Comparison of ENCODE assay signal across 19 cellular contexts in the genomic region with DNA sequence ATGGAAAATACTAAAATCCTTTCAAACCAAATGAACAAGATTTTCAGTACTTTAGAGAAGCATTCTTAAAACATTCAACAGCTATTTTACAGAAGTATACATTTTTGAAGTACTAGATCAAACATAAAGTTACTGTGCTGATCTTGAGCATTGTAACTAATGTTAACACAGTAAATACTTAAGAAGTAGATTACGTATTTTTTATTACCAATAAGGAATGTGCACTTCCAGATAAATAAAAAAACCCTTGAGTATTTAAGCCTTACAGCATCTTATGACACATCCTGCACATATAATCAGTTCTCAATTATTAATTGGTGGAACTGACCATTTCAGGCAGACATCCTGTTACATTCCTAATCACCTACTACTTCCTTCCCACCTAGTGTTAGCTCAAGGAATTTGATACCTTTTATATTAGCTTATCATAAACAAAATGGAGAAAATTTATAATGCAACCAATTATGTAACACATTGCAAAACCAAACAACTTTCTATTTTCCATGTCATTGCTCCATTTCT.
"Had no signal": no experiment of that assay in that cellular context is flagged by ENCODE, and none has a peak within 500 bp of the region (broad histone marks: within the 10 kb centered on the region; RNA-seq: fewer than 3 reads in every experiment).

No MANE protein-coding gene starts in this region.

- H3K36me3 Mint-ChIP-seq: memory B cell had no signal

- H3K4me1 ChIP-seq: adrenal gland, ascending aorta, parathyroid adenoma, testis had no signal

- H3K27ac Mint-ChIP-seq: activated naive CD8-positive, alpha-beta T cell; activated T-cell treated with anti-CD3 and anti-CD28 coated beads, Interleukin-2, amount 50 U/mL, for 24 hours; activated T-helper 2 cell treated with anti-CD3 and anti-CD28 coated beads, Interferon-gamma antibody, Interleukin-2, Interleukin-4, amounts not matched to agents 10 μg/mL and 5 μg/mL and 100 μg/mL, durations not matched to agents 14 hours and 24 hours and 36 hours; memory B cell; nephron had no signal

- H3K9me3 ChIP-seq: adrenal gland, ascending aorta, neutrophil, testis, upper lobe of left lung had no signal

- DNase-seq: activated naive CD4-positive, alpha-beta T cell; activated T-cell treated with anti-CD3 and anti-CD28 coated beads, Interleukin-2, amount 50 U/mL, for 24 hours; adrenal gland; foreskin fibroblast; kidney glomerular epithelial cell; stimulated activated CD4-positive, alpha-beta T cell treated with anti-CD3 and anti-CD28 coated beads, Interleukin-4, amount 100 ng/mL, for 1 hour; stimulated activated naive CD4-positive, alpha-beta T cell; T-helper 9 cell; testis; upper lobe of left lung had no signal

- H3K79me2 ChIP-seq: parathyroid adenoma had no signal

- H3K9me3 Mint-ChIP-seq: activated T-cell treated with anti-CD3 and anti-CD28 coated beads, Interleukin-2, amount 50 U/mL, for 24 hours; activated T-helper 2 cell treated with anti-CD3 and anti-CD28 coated beads, Interferon-gamma antibody, Interleukin-2, Interleukin-4, amounts not matched to agents 10 μg/mL and 5 μg/mL and 100 μg/mL, durations not matched to agents 14 hours and 24 hours and 36 hours; memory B cell; nephron had no signal

- H3K4me1 Mint-ChIP-seq: memory B cell, nephron had no signal

- H3K27ac ChIP-seq: adrenal gland, ascending aorta, coronary artery, neutrophil, parathyroid adenoma, testis had no signal

- H3K4me3 Mint-ChIP-seq: activated naive CD8-positive, alpha-beta T cell; activated T-cell treated with anti-CD3 and anti-CD28 coated beads, Interleukin-2, amount 50 U/mL, for 24 hours; memory B cell; nephron had no signal

- H3K4me3 ChIP-seq: adrenal gland, ascending aorta, coronary artery, testis, upper lobe of left lung had no signal

- H3K27me3 ChIP-seq: adrenal gland, ascending aorta, neutrophil, testis, upper lobe of left lung had no signal

- H3K9ac ChIP-seq: parathyroid adenoma had no signal

- H3K27me3 Mint-ChIP-seq: activated naive CD8-positive, alpha-beta T cell; activated T-cell treated with anti-CD3 and anti-CD28 coated beads, Interleukin-2, amount 50 U/mL, for 24 hours; memory B cell had no signal

- H2AFZ ChIP-seq: parathyroid adenoma had no signal

- ATAC-seq: sciatic nerve had no signal
